Comparison of ENCODE assay signal across 19 cellular contexts in the genomic region with DNA sequence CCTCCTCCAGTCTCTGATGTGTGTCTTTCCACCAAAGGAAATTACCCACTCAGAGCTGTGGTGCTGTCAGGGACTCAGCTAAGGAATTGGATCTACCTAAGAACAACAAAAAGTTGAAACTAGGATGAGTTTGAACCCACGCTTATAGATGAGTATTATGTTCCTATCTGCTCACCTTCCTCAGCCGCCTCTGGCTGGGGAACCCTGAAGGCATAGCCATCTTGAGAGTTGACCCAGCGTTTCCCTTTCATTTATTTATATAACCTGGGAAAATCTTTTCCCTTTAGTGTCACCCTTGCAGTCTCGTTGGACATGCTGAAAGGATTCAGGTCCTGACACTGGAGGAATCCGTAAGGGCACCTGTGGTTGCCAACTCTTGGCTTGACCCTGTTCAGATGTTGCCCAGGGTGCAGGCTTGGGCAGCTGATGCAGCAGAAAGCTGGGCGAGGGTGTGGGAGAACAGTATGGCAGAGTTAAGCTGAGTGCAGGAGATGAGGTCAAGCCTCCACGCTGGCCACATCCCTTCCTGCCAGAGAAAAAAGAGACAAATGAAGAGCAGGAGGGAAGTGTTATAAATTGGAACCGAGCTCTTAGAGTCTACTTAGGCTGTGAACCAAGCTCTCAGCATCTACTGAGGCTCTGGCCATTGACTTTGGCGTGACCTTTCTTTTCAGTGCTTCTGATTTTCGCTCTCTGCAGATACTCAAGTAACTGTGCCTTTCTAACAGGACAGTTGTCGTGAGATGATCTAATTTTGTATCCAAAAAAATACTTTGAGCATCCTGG. TPM values are rescaled to one million over a fixed set of nuclear protein-coding genes. Genes with fewer than 3 reads are reported as not detected.
DNase-seq lines count a peak whose midpoint lies in the region; ATAC-seq and TF ChIP-seq lines count a peak whose summit lies in the region.
"Had no signal": no experiment of that assay in that cellular context is flagged by ENCODE, and none has a peak within 500 bp of the region (broad histone marks: within the 10 kb centered on the region; RNA-seq: fewer than 3 reads in every experiment).

No MANE protein-coding gene starts in this region.

- peaks cover 24% of the 10 kb centered on the region for H3K27me3 Mint-ChIP-seq in activated CD8-positive, alpha-beta T cell treated with anti-CD3 and anti-CD28 coated beads, Interleukin-2, amount 10 ng/mL, durations not matched to agents 7 days and 5 days (ENCODE audit: low read depth)

- TF ChIP-seq CTCF in breast epithelium (IDR thresholded peaks at IDR 0.05) = no peak

- in situ Hi-C loops in GM23248 (cut with MboI) = loop anchor here (25.0 kb wide), 1 partner anchor 802 kb away; no protein-coding TSS in a partner anchor

- intact Hi-C loops in posterior cingulate gyrus (cut with DNase I) (loop anchor here (5.0 kb wide), 1 partner anchor 72 kb away; no protein-coding TSS in a partner anchor), breast epithelium (cut with DNase I; ENCODE audit: low total_unique reads) (no loop called here)

- H3K9me3 ChIP-seq in GM23248 (ENCODE audit: low read depth) (no peaks in the 10 kb centered on the region), iPS-18c (ENCODE audit: control insufficient read depth, insufficient read depth, low read length) (no peaks in the 10 kb centered on the region), breast epithelium (no peaks in the 10 kb centered on the region)

- TF ChIP-seq POLR2A in breast epithelium (IDR thresholded peaks at IDR 0.05) = no peak

- H3K27me3 ChIP-seq in GM23248 (replicated peaks; ENCODE audit: insufficient read depth) (peaks cover 6% of the 10 kb centered on the region; the same call in 1 of the 2 replicates), breast epithelium (peaks cover 0 to 23% of the 10 kb centered on the region in 2 donors)
- H3K27me3 ChIP-seq: BLaER1 had no signal

- H3K36me3 ChIP-seq in GM23248 (ENCODE audit: low read depth) (no peaks in the 10 kb centered on the region), breast epithelium (no peaks in the 10 kb centered on the region)
- H3K36me3 ChIP-seq: BLaER1 had no signal

- H3K4me2 ChIP-seq in GM23248 (ENCODE audit: unreplicated experiment) = peak overlapping the region; percentile 89
- H3K4me2 ChIP-seq: BLaER1 had no signal

- H3K4me3 ChIP-seq in GM23248 (peak overlapping the region; percentile 62), iPS-18c (ENCODE audit: insufficient read depth, low read depth, low read length) (peak overlapping the region; percentile 68; the same call in 1 of the 2 replicates), breast epithelium (no peak overlapping the region)
- H3K4me3 ChIP-seq: BLaER1 had no signal

- ATAC-seq in activated CD8-positive, alpha-beta T cell treated with anti-CD3 and anti-CD28 coated beads, Interleukin-2, amount 10 ng/mL, durations not matched to agents 7 days and 5 days = no peak
- ATAC-seq in GM18502 (IDR thresholded peaks at IDR 0.05; ENCODE audit: poor library complexity, unreplicated experiment) = no peak
- ATAC-seq: activated CD8-positive, alpha-beta T cell treated with anti-CD3 and anti-CD28 coated beads for 36 hours had no signal

- H3K36me3 Mint-ChIP-seq in activated CD8-positive, alpha-beta T cell treated with anti-CD3 and anti-CD28 coated beads, Interleukin-2, amount 10 ng/mL, durations not matched to agents 7 days and 5 days (ENCODE audit: low read depth) = no peaks in the 10 kb centered on the region

- H3K4me3 Mint-ChIP-seq in activated CD8-positive, alpha-beta T cell treated with anti-CD3 and anti-CD28 coated beads, Interleukin-2, amount 10 ng/mL, durations not matched to agents 7 days and 5 days = no peak overlapping the region
- H3K4me3 Mint-ChIP-seq: activated CD8-positive, alpha-beta T cell treated with anti-CD3 and anti-CD28 coated beads for 36 hours; activated naive CD4-positive, alpha-beta T cell treated with anti-CD3 and anti-CD28 coated beads for 36 hours had no signal

- no peak overlapping the region for H3K27ac Mint-ChIP-seq in activated CD8-positive, alpha-beta T cell treated with anti-CD3 and anti-CD28 coated beads, Interleukin-2, amount 10 ng/mL, durations not matched to agents 7 days and 5 days
- H3K27ac Mint-ChIP-seq: activated CD8-positive, alpha-beta T cell treated with anti-CD3 and anti-CD28 coated beads for 36 hours; activated naive CD4-positive, alpha-beta T cell treated with anti-CD3 and anti-CD28 coated beads for 36 hours had no signal

- no peaks in the 10 kb centered on the region for H4K20me1 ChIP-seq in GM23248 (ENCODE audit: insufficient read depth)
- H4K20me1 ChIP-seq: BLaER1 had no signal

- CTCF ChIA-PET in activated CD8-positive, alpha-beta T cell treated with anti-CD3 and anti-CD28 coated beads, Interleukin-2, amount 10 ng/mL, durations not matched to agents 7 days and 5 days (lab: Charles Lee) = no interaction called here

- H3F3A ChIP-seq in GM23248 (ENCODE audit: insufficient read depth) = 0 out of 2 replicates have a peak, but pooled peaks cover 15% of the 10 kb centered on the region

- DNase-seq in GM23248 (peak; percentile 27), anterior cingulate cortex (lab: John Stamatoyannopoulos, UW) (peak in 43 of 58 donors; percentile 2 to 72 (median 35)), posterior cingulate gyrus (peak in 8 of 10 donors; percentile 25 to 84 (median 42)), breast epithelium (ENCODE audit: low spot score in 2 of 2) (no peak)
- DNase-seq in activated CD8-positive, alpha-beta T cell treated with anti-CD3 and anti-CD28 coated beads, Interleukin-2, amount 10 ng/mL, durations not matched to agents 7 days and 5 days = no peak
- DNase-seq in activated T-cell treated with anti-CD3 and anti-CD28 coated beads, Interleukin-2, amount 50 U/mL, for 48 hours = no peak
- DNase-seq: activated CD8-positive, alpha-beta T cell treated with anti-CD3 and anti-CD28 coated beads for 36 hours; activated naive CD4-positive, alpha-beta T cell treated with anti-CD3 and anti-CD28 coated beads for 36 hours; Kasumi-1; NCI-H187; RPMI8226; stimulated activated CD4-positive, alpha-beta T cell treated with anti-CD3 and anti-CD28 coated beads, Interleukin-4, amount 100 ng/mL, for 1 hour; stimulated activated naive CD4-positive, alpha-beta T cell had no signal

- H3K27ac ChIP-seq in GM23248 (no peak overlapping the region), breast epithelium (no peak overlapping the region)
- H3K27ac ChIP-seq: BLaER1, epithelial cell of prostate had no signal

- no peaks in the 10 kb centered on the region for H3K79me2 ChIP-seq in GM23248 (ENCODE audit: insufficient read depth)

- peak overlapping the region; percentile 80 for H2AFZ ChIP-seq in GM23248

- no peaks in the 10 kb centered on the region for H3K9me2 ChIP-seq in GM23248 (ENCODE audit: insufficient read depth)

- H3K9me3 Mint-ChIP-seq in activated CD8-positive, alpha-beta T cell treated with anti-CD3 and anti-CD28 coated beads, Interleukin-2, amount 10 ng/mL, durations not matched to agents 7 days and 5 days (ENCODE audit: insufficient read depth) = no peaks in the 10 kb centered on the region
- H3K9me3 Mint-ChIP-seq: activated CD8-positive, alpha-beta T cell treated with anti-CD3 and anti-CD28 coated beads for 36 hours; activated naive CD4-positive, alpha-beta T cell treated with anti-CD3 and anti-CD28 coated beads for 36 hours had no signal

- H3K4me1 Mint-ChIP-seq in activated CD8-positive, alpha-beta T cell treated with anti-CD3 and anti-CD28 coated beads, Interleukin-2, amount 10 ng/mL, durations not matched to agents 7 days and 5 days (ENCODE audit: low read depth) = no peaks in the 10 kb centered on the region

- H3K4me1 ChIP-seq in GM23248 (ENCODE audit: insufficient read depth) (peaks cover 11% of the 10 kb centered on the region), breast epithelium (peaks cover 0 to 5% of the 10 kb centered on the region in 2 donors)
- H3K4me1 ChIP-seq: BLaER1 had no signal

- no peak overlapping the region for H3K9ac ChIP-seq in GM23248
- H3K9ac ChIP-seq: BLaER1 had no signal

- 32 to 35% methylated on average over 11 of the region's 11 CpGs for WGBS in GM23248 (ENCODE audit: low coverage in 1 of 2, low lambda C conversion rate in 2 of 2, missing lambda C conversion rate in 2 of 2), 2 experiments

- POLR2A ChIA-PET in activated CD8-positive, alpha-beta T cell treated with anti-CD3 and anti-CD28 coated beads, Interleukin-2, amount 10 ng/mL, durations not matched to agents 7 days and 5 days (lab: Charles Lee) = no interaction called here

RNA-seq across cellular contexts. Expression of a gene that starts 1.9 kb away (rescaled TPM):
- total RNA-seq in GM23248 (2014; rRNA removed; shearing (Covaris generic)) = not detected in 2 replicates
- 0.13 TPM in 1 of 2 replicates, not detected in the other for polyA plus RNA-seq in GM23248 (2016; fragmentation: Nextera tagmentation; extraction: Ambion mirVana)
- not detected for total RNA-seq in activated CD8-positive, alpha-beta T cell treated with anti-CD3 and anti-CD28 coated beads, Interleukin-2, amount 10 ng/mL, durations not matched to agents 7 days and 5 days
- 10 to 100 TPM in 1 of 3 donors, 1 to 10 TPM in 1, under 1 TPM in 1; 0.66 to 18.1 (median 1.2) TPM for total RNA-seq in breast epithelium
- total RNA-seq: activated CD8-positive, alpha-beta T cell treated with anti-CD3 and anti-CD28 coated beads for 36 hours; activated naive CD4-positive, alpha-beta T cell treated with anti-CD3 and anti-CD28 coated beads for 36 hours; renal cortical epithelial cell; T-helper 2 cell treated with Interferon-gamma antibody and Interleukin-4, amounts not matched to agents 100 ng/mL and 5 ng/mL, for 36 hours had no signal

Comparison
In these comparisons a context has a peak if more than half of its experiments do, and no peak if none do; other contexts are left out.
1. DNase-seq: peak in GM23248 (single experiment), anterior cingulate cortex (43 of 58) and posterior cingulate gyrus (8 of 10); none in activated CD8-positive, alpha-beta T cell treated with anti-CD3 and anti-CD28 coated beads, Interleukin-2, amount 10 ng/mL, durations not matched to agents 7 days and 5 days (single experiment), activated T-cell treated with anti-CD3 and anti-CD28 coated beads, Interleukin-2, amount 50 U/mL, for 48 hours (0 of 2) and breast epithelium (0 of 2).
2. H3K4me3 ChIP-seq: peak in GM23248 (single experiment) and iPS-18c (single experiment); none in breast epithelium (0 of 3).